Comparison of ENCODE assay signal across 1 cellular context in genomic region chr1:82337635-82338034, GRCh38.
A peak's percentile ranks its signal among the peaks of the same experiment; 100 is the strongest.
TF ChIP-seq lines count a peak whose summit lies in the region.

No MANE protein-coding gene starts in this region.

TF ChIP-seq in GM12878, 131 proteins besides CTCF, POLR2A, EP300 and RAD21 (continued from another document):
- TF ChIP-seq, protein P1, sequence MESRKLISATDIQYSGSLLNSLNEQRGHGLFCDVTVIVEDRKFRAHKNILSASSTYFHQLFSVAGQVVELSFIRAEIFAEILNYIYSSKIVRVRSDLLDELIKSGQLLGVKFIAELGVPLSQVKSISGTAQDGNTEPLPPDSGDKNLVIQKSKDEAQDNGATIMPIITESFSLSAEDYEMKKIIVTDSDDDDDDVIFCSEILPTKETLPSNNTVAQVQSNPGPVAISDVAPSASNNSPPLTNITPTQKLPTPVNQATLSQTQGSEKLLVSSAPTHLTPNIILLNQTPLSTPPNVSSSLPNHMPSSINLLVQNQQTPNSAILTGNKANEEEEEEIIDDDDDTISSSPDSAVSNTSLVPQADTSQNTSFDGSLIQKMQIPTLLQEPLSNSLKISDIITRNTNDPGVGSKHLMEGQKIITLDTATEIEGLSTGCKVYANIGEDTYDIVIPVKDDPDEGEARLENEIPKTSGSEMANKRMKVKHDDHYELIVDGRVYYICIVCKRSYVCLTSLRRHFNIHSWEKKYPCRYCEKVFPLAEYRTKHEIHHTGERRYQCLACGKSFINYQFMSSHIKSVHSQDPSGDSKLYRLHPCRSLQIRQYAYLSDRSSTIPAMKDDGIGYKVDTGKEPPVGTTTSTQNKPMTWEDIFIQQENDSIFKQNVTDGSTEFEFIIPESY (IDR thresholded peaks at IDR 0.05) = no peak
- TF ChIP-seq POLR2AphosphoS5 (IDR thresholded peaks at IDR 0.05; ENCODE audit: low read length) = no peak
- TF ChIP-seq, protein P2, sequence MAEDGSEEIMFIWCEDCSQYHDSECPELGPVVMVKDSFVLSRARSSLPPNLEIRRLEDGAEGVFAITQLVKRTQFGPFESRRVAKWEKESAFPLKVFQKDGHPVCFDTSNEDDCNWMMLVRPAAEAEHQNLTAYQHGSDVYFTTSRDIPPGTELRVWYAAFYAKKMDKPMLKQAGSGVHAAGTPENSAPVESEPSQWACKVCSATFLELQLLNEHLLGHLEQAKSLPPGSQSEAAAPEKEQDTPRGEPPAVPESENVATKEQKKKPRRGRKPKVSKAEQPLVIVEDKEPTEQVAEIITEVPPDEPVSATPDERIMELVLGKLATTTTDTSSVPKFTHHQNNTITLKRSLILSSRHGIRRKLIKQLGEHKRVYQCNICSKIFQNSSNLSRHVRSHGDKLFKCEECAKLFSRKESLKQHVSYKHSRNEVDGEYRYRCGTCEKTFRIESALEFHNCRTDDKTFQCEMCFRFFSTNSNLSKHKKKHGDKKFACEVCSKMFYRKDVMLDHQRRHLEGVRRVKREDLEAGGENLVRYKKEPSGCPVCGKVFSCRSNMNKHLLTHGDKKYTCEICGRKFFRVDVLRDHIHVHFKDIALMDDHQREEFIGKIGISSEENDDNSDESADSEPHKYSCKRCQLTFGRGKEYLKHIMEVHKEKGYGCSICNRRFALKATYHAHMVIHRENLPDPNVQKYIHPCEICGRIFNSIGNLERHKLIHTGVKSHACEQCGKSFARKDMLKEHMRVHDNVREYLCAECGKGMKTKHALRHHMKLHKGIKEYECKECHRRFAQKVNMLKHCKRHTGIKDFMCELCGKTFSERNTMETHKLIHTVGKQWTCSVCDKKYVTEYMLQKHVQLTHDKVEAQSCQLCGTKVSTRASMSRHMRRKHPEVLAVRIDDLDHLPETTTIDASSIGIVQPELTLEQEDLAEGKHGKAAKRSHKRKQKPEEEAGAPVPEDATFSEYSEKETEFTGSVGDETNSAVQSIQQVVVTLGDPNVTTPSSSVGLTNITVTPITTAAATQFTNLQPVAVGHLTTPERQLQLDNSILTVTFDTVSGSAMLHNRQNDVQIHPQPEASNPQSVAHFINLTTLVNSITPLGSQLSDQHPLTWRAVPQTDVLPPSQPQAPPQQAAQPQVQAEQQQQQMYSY (CRISPR knock-in tag; IDR thresholded peaks at IDR 0.05) = no peak
- TF ChIP-seq SMARCA5 (IDR thresholded peaks at IDR 0.05) = no peak
- TF ChIP-seq TCF7 (IDR thresholded peaks at IDR 0.05; ENCODE audit: borderline replicate concordance) = no peak
- peak; percentile 80; the same call in 1 of the 2 replicates for TF ChIP-seq ZNF217 (IDR thresholded peaks at IDR 0.05)
- peak; percentile 89 for TF ChIP-seq MTA2 (IDR thresholded peaks at IDR 0.05; ENCODE audit: low read depth)
- TF ChIP-seq RCOR1 (conservative IDR thresholded peaks at IDR 0.05; ENCODE audit: low read depth, low read length) = no peak
- 0 out of 2 replicates have a peak, but pooled peaks have one; percentile 16 for TF ChIP-seq GABPA (IDR thresholded peaks at IDR 0.05; ENCODE audit: low read depth)
- TF ChIP-seq, protein P3, sequence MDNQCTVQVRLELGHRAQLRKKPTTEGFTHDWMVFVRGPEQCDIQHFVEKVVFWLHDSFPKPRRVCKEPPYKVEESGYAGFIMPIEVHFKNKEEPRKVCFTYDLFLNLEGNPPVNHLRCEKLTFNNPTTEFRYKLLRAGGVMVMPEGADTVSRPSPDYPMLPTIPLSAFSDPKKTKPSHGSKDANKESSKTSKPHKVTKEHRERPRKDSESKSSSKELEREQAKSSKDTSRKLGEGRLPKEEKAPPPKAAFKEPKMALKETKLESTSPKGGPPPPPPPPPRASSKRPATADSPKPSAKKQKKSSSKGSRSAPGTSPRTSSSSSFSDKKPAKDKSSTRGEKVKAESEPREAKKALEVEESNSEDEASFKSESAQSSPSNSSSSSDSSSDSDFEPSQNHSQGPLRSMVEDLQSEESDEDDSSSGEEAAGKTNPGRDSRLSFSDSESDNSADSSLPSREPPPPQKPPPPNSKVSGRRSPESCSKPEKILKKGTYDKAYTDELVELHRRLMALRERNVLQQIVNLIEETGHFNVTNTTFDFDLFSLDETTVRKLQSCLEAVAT (IDR thresholded peaks at IDR 0.05) = no peak
- no peak for TF ChIP-seq MTA3 (IDR thresholded peaks at IDR 0.05; ENCODE audit: borderline replicate concordance, low read length)
- TF ChIP-seq EED (IDR thresholded peaks at IDR 0.05; ENCODE audit: low read depth) = no peak
- TF ChIP-seq RFX5 (IDR thresholded peaks at IDR 0.05; ENCODE audit: low read depth, low read length) = no peak
